ENCODE assay signal across 14 cellular contexts in genomic region chr14:42683690-42684089, GRCh38.
"Had no signal": no experiment of that assay in that cellular context is flagged by ENCODE, and none has a peak within 500 bp of the region (broad histone marks: within the 10 kb centered on the region; RNA-seq: fewer than 3 reads in every experiment).

No MANE protein-coding gene starts in this region.

- H3K4me1 ChIP-seq: adrenal gland, left lung, sigmoid colon, vagina had no signal

- H3K36me3 ChIP-seq: adrenal gland, left lung, sigmoid colon, vagina had no signal

- H3K4me3 ChIP-seq: adrenal gland, left lung, lung, sigmoid colon, vagina had no signal

- H3K27me3 ChIP-seq: adrenal gland, left lung, sigmoid colon, vagina had no signal

- DNase-seq: activated CD4-positive, alpha-beta T cell treated with anti-CD3 and anti-CD28 coated beads for 1 hour; activated T-cell treated with anti-CD3 and anti-CD28 coated beads, Interleukin-2, amount 50 U/mL, for 1 hour; adrenal gland; effector memory CD4-positive, alpha-beta T cell; foreskin melanocyte; left lung; naive thymus-derived CD4-positive, alpha-beta T cell; sigmoid colon; stimulated activated CD4-positive, alpha-beta T cell treated with anti-CD3 and anti-CD28 coated beads, Interleukin-2, amount 100 ng/mL, for 48 hours; stimulated activated CD8-positive, alpha-beta memory T cell treated with anti-CD3 and anti-CD28 coated beads, Interleukin-4, amount 100 ng/mL, for 48 hours; stimulated activated naive B cell treated with anti-CD40 and anti-IgM and Interleukin-4, amounts not matched to agents 10 μg/mL and 1 μg/mL and 100 μg/mL, for 72 hours; T-helper 9 cell had no signal

- H3K27ac ChIP-seq: adrenal gland, left lung, sigmoid colon, vagina had no signal

- H3K9me3 ChIP-seq: adrenal gland, left lung, sigmoid colon, vagina had no signal
